Comparison of ENCODE assay signal across 26 cellular contexts in genomic region chr4:2732526-2732925, GRCh38. TPM values are rescaled to one million over a fixed set of nuclear protein-coding genes. Genes with fewer than 3 reads are reported as not detected.
DNase-seq lines count a peak whose midpoint lies in the region; ATAC-seq, FAIRE-seq and TF ChIP-seq lines count a peak whose summit lies in the region.
"Had no signal": no experiment of that assay in that cellular context is flagged by ENCODE, and none has a peak within 500 bp of the region (broad histone marks: within the 10 kb centered on the region; RNA-seq: fewer than 3 reads in every experiment).

No MANE protein-coding gene starts in this region.

- H3K27ac ChIP-seq in cardiac muscle cell (peak overlapping the region; percentile 50), left ventricle myocardium inferior (replicated peaks) (no peak overlapping the region), HepG2 (ENCODE audit: extremely low read length, insufficient read depth, low read length) (peak overlapping the region; percentile 53), tibial nerve (no peak overlapping the region), colonic mucosa (no peak overlapping the region)
- H3K27ac ChIP-seq: C4-2B, heart right ventricle, SK-N-MC had no signal

- H3K27me3 ChIP-seq in cardiac muscle cell, result no peaks in the 10 kb centered on the region
- no peaks in the 10 kb centered on the region for H3K27me3 ChIP-seq in left ventricle myocardium inferior (ENCODE audit: low read depth)
- no peaks in the 10 kb centered on the region for H3K27me3 ChIP-seq in HepG2 (ENCODE audit: control insufficient read depth in 1 of 2, insufficient read depth in 2 of 2, low read length in 2 of 2)
- H3K27me3 ChIP-seq in tibial nerve, result no peaks in the 10 kb centered on the region
- H3K27me3 ChIP-seq in colonic mucosa, result no peaks in the 10 kb centered on the region
- H3K27me3 ChIP-seq: heart right ventricle had no signal

- H3K9me3 ChIP-seq in cardiac muscle cell (ENCODE audit: low read depth), result no peaks in the 10 kb centered on the region
- peaks cover 16% of the 10 kb centered on the region for H3K9me3 ChIP-seq in left ventricle myocardium inferior (replicated peaks)
- H3K9me3 ChIP-seq in HepG2 (ENCODE audit: low read length), result no peaks in the 10 kb centered on the region
- peaks cover 0 to 14% (median 3%) of the 10 kb centered on the region in 4 donors for H3K9me3 ChIP-seq in tibial nerve
- H3K9me3 ChIP-seq in colonic mucosa, result no peaks in the 10 kb centered on the region

- no peaks in the 10 kb centered on the region for H3K27me3 Mint-ChIP-seq in activated T-helper 17 cell treated with anti-CD3 and anti-CD28 coated beads, Interleukin-2, amount 50 U/mL, for 72 hours
- H3K27me3 Mint-ChIP-seq in stimulated activated naive B cell treated with anti-CD40 and anti-IgM and Interleukin-4, amounts not matched to agents 10 μg/mL and 1 μg/mL and 100 μg/mL, for 72 hours, result no peaks in the 10 kb centered on the region
- H3K27me3 Mint-ChIP-seq: activated B cell treated with CpG ODN at 0.5 μM for 24 hours, naive B cell had no signal

- no peak for FAIRE-seq in HepG2 (lab: Jason Lieb, UNC)
- FAIRE-seq: GM19239 had no signal

- WGBS in HepG2 (ENCODE audit: low lambda C conversion rate), result 92% methylated on average over 4 of the region's 6 CpGs
- 93 to 95% methylated on average over 6 of the region's 6 CpGs for WGBS in tibial nerve, 2 donors

- no peak overlapping the region for H2AFZ ChIP-seq in HepG2 (ENCODE audit: low read length)

- BruUV-seq in HepG2 (replicated peaks; lab: Mats Ljungman, UMichigan), result no TSS peak

- H3K36me3 Mint-ChIP-seq in activated T-helper 17 cell treated with anti-CD3 and anti-CD28 coated beads, Interleukin-2, amount 50 U/mL, for 72 hours (ENCODE audit: low read depth), result peaks cover 57% of the 10 kb centered on the region
- peaks cover 45 to 51% of the 10 kb centered on the region in 2 donors for H3K36me3 Mint-ChIP-seq in stimulated activated naive B cell treated with anti-CD40 and anti-IgM and Interleukin-4, amounts not matched to agents 10 μg/mL and 1 μg/mL and 100 μg/mL, for 72 hours

- intact Hi-C loops in left ventricle myocardium inferior (cut with micrococcal nuclease), result no loop called here
- intact Hi-C loops in HepG2 (cut with micrococcal nuclease; ENCODE audit: unreplicated experiment), result loop anchor here (2.0 kb wide), 1 partner anchor 58 kb away; no protein-coding TSS in a partner anchor
- intact Hi-C loops in colonic mucosa (cut with DNase I), result no loop called here

- no peaks in the 10 kb centered on the region for H4K20me1 ChIP-seq in HepG2 (ENCODE audit: insufficient read depth, low read length)

- no peak for TF ChIP-seq RAD21 in HepG2 (CRISPR knock-in tag; IDR thresholded peaks at IDR 0.05)

- TF ChIP-seq POLR2A in HepG2 (IDR thresholded peaks at IDR 0.05; ENCODE audit: insufficient read depth in 1 of 2, low read depth in 2 of 2, low read length in 2 of 2), result no peak
- no peak for TF ChIP-seq POLR2A in tibial nerve (IDR thresholded peaks at IDR 0.05)

- no peak overlapping the region for H3K4me2 ChIP-seq in HepG2 (ENCODE audit: low read depth, low read length)

- in situ Hi-C loops in HepG2 (cut with HindIII; ENCODE audit: extremely low pct_ligation_motif_present, low pct_unique_long_range_greater_than_20kb), result no loop called here

- TF ChIP-seq EP300 in HepG2 (IDR thresholded peaks at IDR 0.05; ENCODE audit: low read depth in 2 of 2, low read length in 2 of 2) (no peak), HepG2 (CRISPR knock-in tag; IDR thresholded peaks at IDR 0.05; ENCODE audit: borderline replicate concordance) (no peak), tibial nerve (IDR thresholded peaks at IDR 0.05) (no peak)

- H3K79me2 ChIP-seq in HepG2 (ENCODE audit: insufficient read depth, low read length), result no peaks in the 10 kb centered on the region

- no peak for DNase-seq in cardiac muscle cell (ENCODE audit: low read depth in 1 of 2, low spot score in 1 of 2)
- DNase-seq in left ventricle myocardium inferior, result no peak
- no peak for DNase-seq in HepG2 (ENCODE audit: low spot score)
- DNase-seq in stimulated activated naive B cell treated with anti-CD40 and anti-IgM and Interleukin-4, amounts not matched to agents 10 μg/mL and 1 μg/mL and 100 μg/mL, for 72 hours, result no peak
- DNase-seq in tibial nerve (ENCODE audit: low spot score in 2 of 2), result no peak
- no peak for DNase-seq in colonic mucosa
- DNase-seq: activated B cell treated with CpG ODN at 0.5 μM for 24 hours; activated CD4-positive, alpha-beta T cell treated with anti-CD3 and anti-CD28 coated beads, Interleukin-2, amount 50 U/mL, for 48 hours; activated gamma-delta T cell; cerebellar nuclear complex; erythroblast; heart right ventricle; left cardiac atrium; naive B cell; NCI-H1105 treated with DMSO at 0.1 percent for 48 hours; NCI-H2029; NCI-H345; NCI-H748 treated with DMSO at 0.1 percent for 48 hours; stimulated activated CD4-positive, alpha-beta T cell treated with anti-CD3 and anti-CD28 coated beads, Interleukin-4, amount 100 ng/mL, for 1 hour; stimulated activated naive CD8-positive, alpha-beta T cell treated with anti-CD3 and anti-CD28 coated beads, Interleukin-15, Interleukin-2, amounts not matched to agents 100 U/mL and 50 U/mL, for 24 hours; T-helper 9 cell had no signal

- H3K36me3 ChIP-seq in cardiac muscle cell (peaks cover 7% of the 10 kb centered on the region), left ventricle myocardium inferior (peaks cover 38% of the 10 kb centered on the region), HepG2 (replicated peaks in 1 of 2; ENCODE audit: control insufficient read depth in 1 of 2, insufficient read depth in 2 of 2, low read length in 2 of 2) (peaks cover 8 to 20% of the 10 kb centered on the region in 2 experiments; a peak in 4 of 5 replicates), tibial nerve (peaks cover 0 to 60% (median 26%) of the 10 kb centered on the region in 3 donors), colonic mucosa (no peaks in the 10 kb centered on the region)

- TF ChIP-seq CTCF in cardiac muscle cell (IDR thresholded peaks at IDR 0.05; ENCODE audit: low read depth, low read length) (no peak), left ventricle myocardium inferior (IDR thresholded peaks at IDR 0.05; ENCODE audit: borderline replicate concordance) (no peak), HepG2 (CRISPR knock-in tag; IDR thresholded peaks at IDR 0.05) (no peak), tibial nerve (IDR thresholded peaks at IDR 0.05) (no peak), colonic mucosa (IDR thresholded peaks at IDR 0.05) (no peak)

- H3K9me3 Mint-ChIP-seq in activated T-helper 17 cell treated with anti-CD3 and anti-CD28 coated beads, Interleukin-2, amount 50 U/mL, for 72 hours, result peaks cover 4% of the 10 kb centered on the region
- H3K9me3 Mint-ChIP-seq in stimulated activated naive B cell treated with anti-CD40 and anti-IgM and Interleukin-4, amounts not matched to agents 10 μg/mL and 1 μg/mL and 100 μg/mL, for 72 hours, result peaks cover 4 to 11% of the 10 kb centered on the region in 2 donors

- peak overlapping the region; percentile 27; the same call in 1 of the 2 replicates for H3K9ac ChIP-seq in HepG2 (ENCODE audit: insufficient read depth, low read depth, low read length)
- H3K9ac ChIP-seq in colonic mucosa (ENCODE audit: low read depth in 2 of 2, low read length in 2 of 2), result no peak overlapping the region

- H3K4me1 ChIP-seq in cardiac muscle cell (ENCODE audit: low read depth) (no peaks in the 10 kb centered on the region), left ventricle myocardium inferior (no peaks in the 10 kb centered on the region), HepG2 (ENCODE audit: insufficient read depth, low read length) (peaks cover 17% of the 10 kb centered on the region), tibial nerve (peaks cover 0 to 8% (median 0%) of the 10 kb centered on the region in 4 donors), colonic mucosa (no peaks in the 10 kb centered on the region)

- CTCF ChIA-PET in HepG2 (lab: Yijun Ruan, JAX; ENCODE audit: low intra/inter-chr PET ratio, low total read pairs), result no interaction called here

- H3K4me3 ChIP-seq in cardiac muscle cell (no peak overlapping the region), left ventricle myocardium inferior (no peak overlapping the region), HepG2 (replicated peaks in 1 of 3; ENCODE audit: insufficient read depth in 1 of 3, low read depth in 2 of 3, low read length in 3 of 3) (no peak overlapping the region), tibial nerve (no peak overlapping the region), colonic mucosa (no peak overlapping the region)
- H3K4me3 ChIP-seq: heart right ventricle, SK-N-MC had no signal

- H3K4me1 Mint-ChIP-seq in activated T-helper 17 cell treated with anti-CD3 and anti-CD28 coated beads, Interleukin-2, amount 50 U/mL, for 72 hours, result peaks cover 16% of the 10 kb centered on the region
- peaks cover 15 to 31% of the 10 kb centered on the region in 2 donors for H3K4me1 Mint-ChIP-seq in stimulated activated naive B cell treated with anti-CD40 and anti-IgM and Interleukin-4, amounts not matched to agents 10 μg/mL and 1 μg/mL and 100 μg/mL, for 72 hours

- POLR2A ChIA-PET in HepG2 (lab: Yijun Ruan, JAX), result interaction anchor here (1.1 to 2.1 kb wide), 2 partner anchors 28 to 69 kb away, joined by 4 to 7 read pairs; no protein-coding TSS in a partner anchor

- peak overlapping the region; percentile 79 for H3K27ac Mint-ChIP-seq in activated T-helper 17 cell treated with anti-CD3 and anti-CD28 coated beads, Interleukin-2, amount 50 U/mL, for 72 hours
- peak overlapping the region; percentile 89 for H3K27ac Mint-ChIP-seq in stimulated activated naive B cell treated with anti-CD40 and anti-IgM and Interleukin-4, amounts not matched to agents 10 μg/mL and 1 μg/mL and 100 μg/mL, for 72 hours
- H3K27ac Mint-ChIP-seq: activated B cell treated with CpG ODN at 0.5 μM for 24 hours had no signal

- no peak overlapping the region for H3K4me3 Mint-ChIP-seq in activated T-helper 17 cell treated with anti-CD3 and anti-CD28 coated beads, Interleukin-2, amount 50 U/mL, for 72 hours
- no peak overlapping the region for H3K4me3 Mint-ChIP-seq in stimulated activated naive B cell treated with anti-CD40 and anti-IgM and Interleukin-4, amounts not matched to agents 10 μg/mL and 1 μg/mL and 100 μg/mL, for 72 hours
- H3K4me3 Mint-ChIP-seq: activated B cell treated with CpG ODN at 0.5 μM for 24 hours had no signal

- ATAC-seq in activated T-helper 17 cell treated with anti-CD3 and anti-CD28 coated beads, Interleukin-2, amount 50 U/mL, for 72 hours (replicated peaks), result no peak
- ATAC-seq in HepG2 (peak; percentile 43), GM18520 (IDR thresholded peaks at IDR 0.05; ENCODE audit: unreplicated experiment) (no peak)
- ATAC-seq in stimulated activated naive B cell treated with anti-CD40 and anti-IgM and Interleukin-4, amounts not matched to agents 10 μg/mL and 1 μg/mL and 100 μg/mL, for 72 hours (replicated peaks), result no peak
- ATAC-seq: stimulated activated naive CD8-positive, alpha-beta T cell treated with anti-CD3 and anti-CD28 coated beads, Interleukin-15, Interleukin-2, amounts not matched to agents 100 U/mL and 50 U/mL, for 24 hours had no signal

RNA-seq across cellular contexts. Expression of gene TNIP2, which starts 23.6 kb away (rescaled TPM):
- total RNA-seq in cardiac muscle cell (41.7 and 58.5 TPM in 2 replicates), left ventricle myocardium inferior (19.4 TPM), HepG2 (2016; rRNA removed; fragmentation: Illumina TruSeq; extraction: Trizol) (28.5 and 38.0 TPM in 2 replicates), tibial nerve (100 to 1,000 TPM in 1 of 4 donors, 10 to 100 TPM in 3; 78.3 to 110 (median 89.3) TPM), colonic mucosa (10 to 100 TPM; 43.6 to 61.3 TPM)
- polyA plus RNA-seq in cardiac muscle cell (32.7 and 48.3 TPM in 2 replicates), HepG2 (2011; rRNA removed) (25.6 and 30.1 TPM in 2 replicates)
- total RNA-seq in activated T-helper 17 cell treated with anti-CD3 and anti-CD28 coated beads, Interleukin-2, amount 50 U/mL, for 72 hours, result 100 to 1,000 TPM in 1 of 2 donors, 10 to 100 TPM in 1; 80.1 to 110 TPM
- total RNA-seq in HepG2 (2016; cell fraction: cytosol; rRNA removed; fragmentation: Illumina TruSeq; extraction: Trizol; ENCODE audit: low read depth), result 51.3 and 56.9 TPM in 2 replicates
- 23.8 and 37.4 TPM in 2 replicates for total RNA-seq in HepG2 (2016; cell fraction: insoluble cytoplasmic fraction; rRNA removed; fragmentation: Illumina TruSeq; extraction: Trizol)
- 75.6 and 77.4 TPM in 2 replicates for total RNA-seq in HepG2 (2016; cell fraction: membrane; rRNA removed; fragmentation: Illumina TruSeq; extraction: Trizol)
- total RNA-seq in HepG2 (2016; cell fraction: nucleus; rRNA removed; fragmentation: Illumina TruSeq; extraction: Trizol), result 22.8 and 24.6 TPM in 2 replicates
- polyA plus RNA-seq in HepG2 (2011; cell fraction: cytosol; rRNA removed), result 24.2 and 29.8 TPM in 2 replicates
- 85.8 and 92.8 TPM in 2 replicates for polyA plus RNA-seq in HepG2 (2011; cell fraction: nucleus; rRNA removed)
- polyA plus RNA-seq in HepG2 (2012), result 14.3 and 23.5 TPM in 2 replicates
- polyA plus RNA-seq in HepG2 (2016; cell fraction: cytosol; fragmentation: Illumina TruSeq; extraction: Trizol; ENCODE audit: low read depth), result 52.0 and 56.1 TPM in 2 replicates
- polyA plus RNA-seq in HepG2 (2016; cell fraction: insoluble cytoplasmic fraction; fragmentation: Illumina TruSeq; extraction: Trizol; ENCODE audit: low read depth), result 25.2 and 28.5 TPM in 2 replicates
- 60.4 and 61.0 TPM in 2 replicates for polyA plus RNA-seq in HepG2 (2016; cell fraction: membrane; fragmentation: Illumina TruSeq; extraction: Trizol; ENCODE audit: low read depth)
- polyA plus RNA-seq in HepG2 (2016; cell fraction: nucleus; fragmentation: Illumina TruSeq; extraction: Trizol; ENCODE audit: insufficient read depth, low read depth), result 46.5 and 50.4 TPM in 2 replicates
- polyA minus RNA-seq in HepG2 (2011; rRNA and poly(A)+ RNA removed; ENCODE audit: low replicate concordance), result 10.0 and 18.7 TPM in 2 replicates
- polyA minus RNA-seq in HepG2 (2011; cell fraction: cytosol; rRNA and poly(A)+ RNA removed), result 8.1 and 8.4 TPM in 2 replicates
- polyA minus RNA-seq in HepG2 (2011; cell fraction: nucleus; rRNA and poly(A)+ RNA removed), result 18.6 and 22.9 TPM in 2 replicates

Comparison
In these comparisons a context has a peak if more than half of its experiments do, and no peak if none do; other contexts are left out.
1. H3K27ac ChIP-seq: peak in cardiac muscle cell (single experiment) and HepG2 (single experiment); none in left ventricle myocardium inferior (single experiment), tibial nerve (0 of 4) and colonic mucosa (single experiment).